Comparison of ENCODE assay signal across 1 cellular context in genomic region chr1:214124915-214125314, GRCh38.
A peak's percentile ranks its signal among the peaks of the same experiment; 100 is the strongest.
TF ChIP-seq lines count a peak whose summit lies in the region.

No MANE protein-coding gene starts in this region.

TF ChIP-seq in HepG2, 621 proteins besides CTCF, POLR2A, EP300 and RAD21 (continued from another document and continues in another):
- TF ChIP-seq PRDM10 (CRISPR knock-in tag; IDR thresholded peaks at IDR 0.05; ENCODE audit: low read depth) (no peak), ZXDC (CRISPR knock-in tag; IDR thresholded peaks at IDR 0.05) (no peak), ZNF180 (CRISPR knock-in tag; IDR thresholded peaks at IDR 0.05; ENCODE audit: borderline replicate concordance, low read depth) (no peak), NCOA2 (CRISPR knock-in tag; IDR thresholded peaks at IDR 0.05) (peak; percentile 67; the same call in 1 of the 2 replicates), TARDBP (CRISPR knock-in tag; IDR thresholded peaks at IDR 0.05) (no peak), TBP (CRISPR knock-in tag; IDR thresholded peaks at IDR 0.05) (no peak), TCF7 (IDR thresholded peaks at IDR 0.05; ENCODE audit: low read depth) (0 out of 2 replicates have a peak, but pooled peaks have one; percentile 23), ZNF205 (CRISPR knock-in tag; IDR thresholded peaks at IDR 0.05) (no peak), ZBTB14 (CRISPR knock-in tag; IDR thresholded peaks at IDR 0.05) (no peak), HNF4A (CRISPR knock-in tag; IDR thresholded peaks at IDR 0.05) (peak; percentile 43; the same call in 1 of the 2 replicates), AHDC1 (CRISPR knock-in tag; IDR thresholded peaks at IDR 0.05; ENCODE audit: borderline replicate concordance) (0 out of 2 replicates have a peak, but pooled peaks have one; percentile 20), HOMEZ (CRISPR knock-in tag; IDR thresholded peaks at IDR 0.05; ENCODE audit: low read depth) (peak; percentile 10; the same call in 1 of the 2 replicates), HNF1A (IDR thresholded peaks at IDR 0.05; ENCODE audit: low read depth) (no peak), HNF1A (CRISPR knock-in tag; IDR thresholded peaks at IDR 0.05; ENCODE audit: borderline replicate concordance) (peak; percentile 25; the same call in 1 of the 2 replicates), ZBTB7B (CRISPR knock-in tag; IDR thresholded peaks at IDR 0.05) (0 out of 2 replicates have a peak, but pooled peaks have one; percentile 20), RXRB (CRISPR knock-in tag; IDR thresholded peaks at IDR 0.05; ENCODE audit: borderline replicate concordance) (peak; percentile 34; the same call in 1 of the 2 replicates), REL (CRISPR knock-in tag; conservative IDR thresholded peaks at IDR 0.05) (no peak), ZNF839 (CRISPR knock-in tag; IDR thresholded peaks at IDR 0.05; ENCODE audit: borderline replicate concordance) (no peak), AFF4 (CRISPR knock-in tag; IDR thresholded peaks at IDR 0.05) (no peak), ZNF652 (CRISPR knock-in tag; IDR thresholded peaks at IDR 0.05; ENCODE audit: borderline replicate concordance, low read depth) (no peak), RBFOX2 (IDR thresholded peaks at IDR 0.05; ENCODE audit: low read depth, low read length) (peak; percentile 44; the same call in 1 of the 2 replicates), KLF11 (CRISPR knock-in tag; IDR thresholded peaks at IDR 0.05) (no peak), ZMAT3 (CRISPR knock-in tag; conservative IDR thresholded peaks at IDR 0.05) (no peak), BCL6 (CRISPR knock-in tag; IDR thresholded peaks at IDR 0.05) (peak; percentile 59; the same call in 1 of the 2 replicates), PPARG (CRISPR knock-in tag; conservative IDR thresholded peaks at IDR 0.05) (peak; percentile 55; the same call in 1 of the 2 replicates), ZNF644 (CRISPR knock-in tag; IDR thresholded peaks at IDR 0.05; ENCODE audit: low read depth) (no peak), FOXA1 (IDR thresholded peaks at IDR 0.05) (no peak), FOXA1 (CRISPR knock-in tag; IDR thresholded peaks at IDR 0.05) (peak; percentile 41), POGZ (CRISPR knock-in tag; IDR thresholded peaks at IDR 0.05) (peak; percentile 67), SOX5 (CRISPR knock-in tag; IDR thresholded peaks at IDR 0.05; ENCODE audit: borderline replicate concordance) (peak; percentile 26; the same call in 1 of the 2 replicates), YY1 (IDR thresholded peaks at IDR 0.05; ENCODE audit: insufficient read depth, insufficient replicate concordance, low read depth, low read length) (peak; percentile 64), ZNF580 (CRISPR knock-in tag; IDR thresholded peaks at IDR 0.05; ENCODE audit: borderline replicate concordance, low read depth) (no peak), FIP1L1 (IDR thresholded peaks at IDR 0.05; ENCODE audit: borderline replicate concordance, insufficient read depth, low read depth, low read length) (no peak)
